ENCODE assay signal across 1 cellular context in genomic region chr16:1958715-1959268, GRCh38.
TF ChIP-seq lines count a peak whose summit lies in the region.

No MANE protein-coding gene starts in this region.

TF ChIP-seq in H1, 55 proteins besides CTCF, POLR2A, EP300 and RAD21:
- TF ChIP-seq SP2 (IDR thresholded peaks at IDR 0.05; ENCODE audit: low read length), result no peak
- TF ChIP-seq MAFK (IDR thresholded peaks at IDR 0.05; ENCODE audit: low read depth, low read length), result no peak
- TF ChIP-seq, protein P1, sequence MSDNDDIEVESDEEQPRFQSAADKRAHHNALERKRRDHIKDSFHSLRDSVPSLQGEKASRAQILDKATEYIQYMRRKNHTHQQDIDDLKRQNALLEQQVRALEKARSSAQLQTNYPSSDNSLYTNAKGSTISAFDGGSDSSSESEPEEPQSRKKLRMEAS (IDR thresholded peaks at IDR 0.05), result no peak
- no peak for TF ChIP-seq BACH1 (IDR thresholded peaks at IDR 0.05; ENCODE audit: low read length)
- TF ChIP-seq HDAC6 (IDR thresholded peaks at IDR 0.05; ENCODE audit: low read depth, low read length), result no peak
- no peak for TF ChIP-seq SIRT6 (IDR thresholded peaks at IDR 0.05; ENCODE audit: low read length)
- no peak for TF ChIP-seq JUND (IDR thresholded peaks at IDR 0.05; ENCODE audit: low read length)
- no peak for TF ChIP-seq BCL11A (IDR thresholded peaks at IDR 0.05; ENCODE audit: low read depth in 2 of 2, low read length in 2 of 2)
- no peak for TF ChIP-seq E2F6 (IDR thresholded peaks at IDR 0.05)
